Comparison of ENCODE assay signal across 9 cellular contexts in genomic region chr1:37763791-37764741, GRCh38. TPM values are rescaled to one million over a fixed set of nuclear protein-coding genes. Genes with fewer than 3 reads are reported as not detected.
DNase-seq lines count a peak whose midpoint lies in the region; ATAC-seq and TF ChIP-seq lines count a peak whose summit lies in the region.
"Had no signal": no experiment of that assay in that cellular context is flagged by ENCODE, and none has a peak within 500 bp of the region (broad histone marks: within the 10 kb centered on the region; RNA-seq: fewer than 3 reads in every experiment).

No MANE protein-coding gene starts in this region.

- no peak overlapping the region for H3K4me2 ChIP-seq in SK-N-SH

- ATAC-seq in activated CD4-positive, alpha-beta T cell treated with anti-CD3 and anti-CD28 coated beads for 36 hours: no peak
- ATAC-seq in GM21360 (IDR thresholded peaks at IDR 0.05; ENCODE audit: unreplicated experiment) (no peak), GM21390 (IDR thresholded peaks at IDR 0.05; ENCODE audit: unreplicated experiment) (no peak)
- ATAC-seq: CD8-positive, alpha-beta T cell had no signal

- no peaks in the 10 kb centered on the region for H3K9me3 Mint-ChIP-seq in activated CD4-positive, alpha-beta T cell treated with anti-CD3 and anti-CD28 coated beads for 36 hours (ENCODE audit: low read depth)
- H3K9me3 Mint-ChIP-seq in progenitor cell of endocrine pancreas (ENCODE audit: low read depth): no peaks in the 10 kb centered on the region
- H3K9me3 Mint-ChIP-seq: CD8-positive, alpha-beta T cell had no signal

- no peaks in the 10 kb centered on the region for H3K36me3 Mint-ChIP-seq in activated CD4-positive, alpha-beta T cell treated with anti-CD3 and anti-CD28 coated beads for 36 hours (ENCODE audit: low read depth)
- no peaks in the 10 kb centered on the region for H3K36me3 Mint-ChIP-seq in progenitor cell of endocrine pancreas (ENCODE audit: insufficient read depth)
- H3K36me3 Mint-ChIP-seq: CD8-positive, alpha-beta T cell had no signal

- TF ChIP-seq CTCF in SK-N-SH (IDR thresholded peaks at IDR 0.05): no peak
- TF ChIP-seq CTCF in progenitor cell of endocrine pancreas (IDR thresholded peaks at IDR 0.05; ENCODE audit: unreplicated experiment): no peak

- H3K4me3 ChIP-seq in SK-N-SH (ENCODE audit: low read depth in 2 of 2, low read length in 1 of 2): peak overlapping the region in 1 of 2 experiments; percentile 42; a peak in 2 of 4 replicates

- no peak overlapping the region for H3K27ac ChIP-seq in SK-N-SH (ENCODE audit: low read depth in 2 of 2, low read length in 1 of 2)

- H3K9me3 ChIP-seq in SK-N-SH: no peaks in the 10 kb centered on the region

- H3K27me3 ChIP-seq in SK-N-SH (ENCODE audit: insufficient read depth): peaks cover 40% of the 10 kb centered on the region

- no peaks in the 10 kb centered on the region for H3K9me2 ChIP-seq in SK-N-SH

- CTCF ChIA-PET in activated CD4-positive, alpha-beta T cell treated with anti-CD3 and anti-CD28 coated beads for 36 hours (lab: Charles Lee): interaction anchor here (0.8 to 1.2 kb wide), 2 partner anchors 82 to 96 kb away, joined by 3 read pairs; partner anchors contain the start of gene MTF1
- CTCF ChIA-PET in SK-N-SH (lab: Yijun Ruan, JAX): interaction anchor here (0.5 to 2.4 kb wide), 11 partner anchors 11 to 1348 kb away, joined by 3 to 9 read pairs (median 5); a partner anchor contains a TSS

- H3K27me3 Mint-ChIP-seq in activated CD4-positive, alpha-beta T cell treated with anti-CD3 and anti-CD28 coated beads for 36 hours: peaks cover 58% of the 10 kb centered on the region
- peaks cover 80% of the 10 kb centered on the region for H3K27me3 Mint-ChIP-seq in progenitor cell of endocrine pancreas

- no peak for TF ChIP-seq RAD21 in SK-N-SH (IDR thresholded peaks at IDR 0.05; ENCODE audit: low read length)

- no peak overlapping the region for H3K4me3 Mint-ChIP-seq in activated CD4-positive, alpha-beta T cell treated with anti-CD3 and anti-CD28 coated beads for 36 hours
- H3K4me3 Mint-ChIP-seq in progenitor cell of endocrine pancreas (ENCODE audit: low read depth): no peak overlapping the region
- H3K4me3 Mint-ChIP-seq: CD8-positive, alpha-beta T cell had no signal

- no peaks in the 10 kb centered on the region for H3K79me2 ChIP-seq in SK-N-SH (ENCODE audit: insufficient read depth)

- H3K27ac Mint-ChIP-seq in activated CD4-positive, alpha-beta T cell treated with anti-CD3 and anti-CD28 coated beads for 36 hours: no peak overlapping the region
- H3K27ac Mint-ChIP-seq in progenitor cell of endocrine pancreas: no peak overlapping the region
- H3K27ac Mint-ChIP-seq: CD8-positive, alpha-beta T cell had no signal

- DNase-seq in activated CD4-positive, alpha-beta T cell treated with anti-CD3 and anti-CD28 coated beads for 36 hours: peak; percentile 78
- no peak for DNase-seq in activated CD4-positive, alpha-beta T cell treated with anti-CD3 and anti-CD28 coated beads for 1 hour
- DNase-seq in SK-N-SH (peak; percentile 64), erythroblast (lab: John Stamatoyannopoulos, UW) (peak; percentile 64 to 66), progenitor cell of endocrine pancreas (ENCODE audit: low spot score, unreplicated experiment) (peak; percentile 78), NCI-H1436 treated with DMSO at 0.1 percent for 48 hours (lab: John Stamatoyannopoulos, UW) (no peak)

- no peak overlapping the region for H3K9ac ChIP-seq in SK-N-SH

- intact Hi-C loops in activated CD4-positive, alpha-beta T cell treated with anti-CD3 and anti-CD28 coated beads for 36 hours (cut with DNase I, micrococcal nuclease): no loop called here

- POLR2A ChIA-PET in activated CD4-positive, alpha-beta T cell treated with anti-CD3 and anti-CD28 coated beads for 36 hours (lab: Charles Lee): no interaction called here
- POLR2A ChIA-PET in SK-N-SH (lab: Yijun Ruan, JAX): interaction anchor here (0.7 to 2.1 kb wide), 3 partner anchors 22 to 44 kb away, joined by 3 to 6 read pairs (median 4); partner anchors contain the start of genes C1orf122 and YRDC

- TF ChIP-seq EP300 in SK-N-SH (IDR thresholded peaks at IDR 0.05; ENCODE audit: borderline replicate concordance in 1 of 2, low read depth in 1 of 2, low read length in 1 of 2): no peak

- peaks cover 18% of the 10 kb centered on the region for H3K4me1 Mint-ChIP-seq in activated CD4-positive, alpha-beta T cell treated with anti-CD3 and anti-CD28 coated beads for 36 hours
- H3K4me1 Mint-ChIP-seq in progenitor cell of endocrine pancreas (ENCODE audit: low read depth): no peaks in the 10 kb centered on the region

- TF ChIP-seq POLR2A in erythroblast (IDR thresholded peaks at IDR 0.05; ENCODE audit: low read length): no peak

- no peaks in the 10 kb centered on the region for H3K36me3 ChIP-seq in SK-N-SH (replicated peaks in 1 of 2; ENCODE audit: control insufficient read depth in 1 of 2, insufficient read depth in 2 of 2, low read length in 1 of 2)

- 5% methylated on average over 28 of the region's 51 CpGs for WGBS in SK-N-SH (ENCODE audit: low lambda C conversion rate)

- 0 out of 2 replicates have a peak, but pooled peaks cover 3% of the 10 kb centered on the region for H4K20me1 ChIP-seq in SK-N-SH (ENCODE audit: insufficient read depth)

- H3F3A ChIP-seq in SK-N-SH (replicated peaks; ENCODE audit: insufficient read depth): no peaks in the 10 kb centered on the region

- H3K4me1 ChIP-seq in SK-N-SH (ENCODE audit: control insufficient read depth in 1 of 2, insufficient read depth in 2 of 2, low read depth in 1 of 2, low read length in 1 of 2): peaks cover 0 to 13% of the 10 kb centered on the region in 2 experiments; a peak in 1 of 4 replicates

- no peak overlapping the region for H2AFZ ChIP-seq in SK-N-SH (ENCODE audit: low read depth)

TF ChIP-seq in SK-N-SH, 30 proteins besides CTCF, POLR2A, EP300 and RAD21:
- no peak for TF ChIP-seq FOXM1 (IDR thresholded peaks at IDR 0.05; ENCODE audit: low read depth)
- TF ChIP-seq MXI1 (IDR thresholded peaks at IDR 0.05; ENCODE audit: low read depth, low read length): peak; percentile 36; the same call in 1 of the 2 replicates
- TF ChIP-seq SIN3A (IDR thresholded peaks at IDR 0.05; ENCODE audit: borderline replicate concordance, low read depth, low read length): peak; percentile 83; the same call in 1 of the 2 replicates
- TF ChIP-seq REST (IDR thresholded peaks at IDR 0.05; ENCODE audit: low read depth, low read length): peak; percentile 99

RNA-seq across cellular contexts. Expression of gene EPHA10, which starts 0.9 kb away (rescaled TPM):
- total RNA-seq in activated CD4-positive, alpha-beta T cell treated with anti-CD3 and anti-CD28 coated beads for 36 hours: under 1 TPM; 0.43 to 0.51 TPM
- polyA plus RNA-seq in SK-N-SH (2012; rRNA removed): 0.05 and 0.06 TPM in 2 replicates
- polyA plus RNA-seq in SK-N-SH (2012; cell fraction: cytosol; rRNA removed): 0.05 and 0.14 TPM in 2 replicates
- polyA plus RNA-seq in SK-N-SH (2012; cell fraction: nucleus; rRNA removed): 0.14 and 0.36 TPM in 2 replicates
- total RNA-seq in progenitor cell of endocrine pancreas: 5.1 and 6.2 TPM in 2 replicates
- total RNA-seq: CD8-positive, alpha-beta T cell had no signal

RNA-seq across cellular contexts. Expression of gene MANEAL, which starts 29.6 kb away (rescaled TPM):
- 1 to 10 TPM; 1.0 TPM for total RNA-seq in activated CD4-positive, alpha-beta T cell treated with anti-CD3 and anti-CD28 coated beads for 36 hours
- 2.7 and 3.7 TPM in 2 replicates for polyA plus RNA-seq in SK-N-SH (2012; rRNA removed)
- polyA plus RNA-seq in SK-N-SH (2012; cell fraction: cytosol; rRNA removed): 2.4 and 4.7 TPM in 2 replicates
- polyA plus RNA-seq in SK-N-SH (2012; cell fraction: nucleus; rRNA removed): 1.4 and 2.4 TPM in 2 replicates
- total RNA-seq in progenitor cell of endocrine pancreas: 23.2 and 23.8 TPM in 2 replicates

RNA-seq across cellular contexts. Expression of gene C1orf122, which starts 43.5 kb away (rescaled TPM):
- 10 to 100 TPM; 10.8 to 17.9 TPM for total RNA-seq in activated CD4-positive, alpha-beta T cell treated with anti-CD3 and anti-CD28 coated beads for 36 hours
- 63.2 and 75.3 TPM in 2 replicates for polyA plus RNA-seq in SK-N-SH (2012; rRNA removed)
- polyA plus RNA-seq in SK-N-SH (2012; cell fraction: cytosol; rRNA removed): 49.7 and 58.1 TPM in 2 replicates
- 68.5 and 98.0 TPM in 2 replicates for polyA plus RNA-seq in SK-N-SH (2012; cell fraction: nucleus; rRNA removed)
- 43.6 and 43.9 TPM in 2 replicates for total RNA-seq in progenitor cell of endocrine pancreas

RNA-seq across cellular contexts. Expression of gene YRDC, which starts 43.9 kb away (rescaled TPM):
- 10 to 100 TPM; 22.9 to 36.3 TPM for total RNA-seq in activated CD4-positive, alpha-beta T cell treated with anti-CD3 and anti-CD28 coated beads for 36 hours
- 34.2 and 46.1 TPM in 2 replicates for polyA plus RNA-seq in SK-N-SH (2012; rRNA removed)
- 35.5 and 41.0 TPM in 2 replicates for polyA plus RNA-seq in SK-N-SH (2012; cell fraction: cytosol; rRNA removed)
- 17.7 and 26.1 TPM in 2 replicates for polyA plus RNA-seq in SK-N-SH (2012; cell fraction: nucleus; rRNA removed)
- 14.0 and 15.0 TPM in 2 replicates for total RNA-seq in progenitor cell of endocrine pancreas

Comparison
In these comparisons a context has a peak if more than half of its experiments do, and no peak if none do; other contexts are left out.
1. DNase-seq: peak in activated CD4-positive, alpha-beta T cell treated with anti-CD3 and anti-CD28 coated beads for 36 hours (single experiment), SK-N-SH (single experiment), erythroblast (2 of 2) and progenitor cell of endocrine pancreas (single experiment); none in activated CD4-positive, alpha-beta T cell treated with anti-CD3 and anti-CD28 coated beads for 1 hour (single experiment) and NCI-H1436 treated with DMSO at 0.1 percent for 48 hours (single experiment).
2. RNA of gene MANEAL, which starts 29.6 kb away (total RNA-seq): 23.2 to 23.8 TPM in progenitor cell of endocrine pancreas; 1.0 TPM in activated CD4-positive, alpha-beta T cell treated with anti-CD3 and anti-CD28 coated beads for 36 hours; every median in the first group is over 10 times any median in the second.